9 cellular contexts compared by ENCODE assay signal in the genomic region with DNA sequence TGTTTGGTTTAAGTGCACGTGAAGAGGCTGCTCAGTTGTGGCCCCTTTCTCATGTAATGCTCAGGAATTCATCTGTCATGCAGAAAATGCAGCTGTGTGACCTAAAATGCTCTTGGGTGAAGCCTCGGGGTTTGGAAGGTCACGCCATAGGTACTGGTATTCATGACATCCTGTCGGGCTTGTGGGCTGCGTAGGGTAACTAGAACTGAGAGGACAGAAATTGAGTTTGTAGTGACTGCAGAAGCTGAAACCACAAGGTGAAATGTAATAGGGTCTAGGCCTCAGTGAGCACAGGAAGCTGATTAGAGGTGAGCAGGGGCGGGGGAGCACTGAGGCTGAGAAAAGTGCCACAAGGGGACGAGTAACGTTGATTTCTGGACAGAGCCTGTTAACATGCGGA.
A peak's percentile ranks its signal among the peaks of the same experiment; 100 is the strongest.
DNase-seq lines count a peak whose midpoint lies in the region; ATAC-seq and TF ChIP-seq lines count a peak whose summit lies in the region.
"Had no signal": no experiment of that assay in that cellular context is flagged by ENCODE, and none has a peak within 500 bp of the region (broad histone marks: within the 10 kb centered on the region; RNA-seq: fewer than 3 reads in every experiment).

No MANE protein-coding gene starts in this region.

- peaks cover 34% of the 10 kb centered on the region for H3K4me1 Mint-ChIP-seq in CD4-positive, alpha-beta T cell (ENCODE audit: low read depth)

- H3K9me3 Mint-ChIP-seq in CD4-positive, alpha-beta T cell: no peaks in the 10 kb centered on the region
- peaks cover 0 to 8% of the 10 kb centered on the region in 2 donors for H3K9me3 Mint-ChIP-seq in activated naive CD4-positive, alpha-beta T cell treated with anti-CD3 and anti-CD28 coated beads, Interleukin-2, amount 50 U/mL, for 72 hours

- H3K4me3 Mint-ChIP-seq in CD4-positive, alpha-beta T cell: peak overlapping the region; percentile 61

- no peak for TF ChIP-seq CTCF in CD4-positive, alpha-beta T cell (IDR thresholded peaks at IDR 0.05)

- POLR2A ChIA-PET in CD4-positive, alpha-beta T cell (lab: Charles Lee): interaction anchor here (0.8 to 1.7 kb wide), 2 partner anchors 14 to 159 kb away, joined by 5 read pairs; partner anchors contain the start of gene PDSS2

- H3K9me3 ChIP-seq in CD4-positive, alpha-beta T cell (ENCODE audit: control insufficient read depth, low read length): no peaks in the 10 kb centered on the region

- intact Hi-C loops in CD4-positive, alpha-beta T cell (cut with DNase I, micrococcal nuclease): no loop called here

- CTCF ChIA-PET in CD4-positive, alpha-beta T cell (lab: Charles Lee): no interaction called here

- H3K27me3 ChIP-seq in CD4-positive, alpha-beta T cell (ENCODE audit: control insufficient read depth, insufficient read depth, low read length): no peaks in the 10 kb centered on the region

- no peaks in the 10 kb centered on the region for H3K36me3 Mint-ChIP-seq in CD4-positive, alpha-beta T cell (ENCODE audit: low read depth)
- no peaks in the 10 kb centered on the region for H3K36me3 Mint-ChIP-seq in activated naive CD4-positive, alpha-beta T cell treated with anti-CD3 and anti-CD28 coated beads, Interleukin-2, amount 50 U/mL, for 72 hours

- H3K27ac ChIP-seq in CD4-positive, alpha-beta T cell (ENCODE audit: low read depth, low read length): no peak overlapping the region

- peak; percentile 84 for ATAC-seq in CD4-positive, alpha-beta T cell (ENCODE audit: poor library complexity)
- ATAC-seq in GM21360 (IDR thresholded peaks at IDR 0.05; ENCODE audit: unreplicated experiment): peak; percentile 96
- ATAC-seq in HG03460 (IDR thresholded peaks at IDR 0.05; ENCODE audit: unreplicated experiment): peak; percentile 98
- peak; percentile 95 to 97 for ATAC-seq in activated naive CD4-positive, alpha-beta T cell treated with anti-CD3 and anti-CD28 coated beads, Interleukin-2, amount 50 U/mL, for 72 hours
- ATAC-seq in left lobe of liver: no peak
- ATAC-seq: Panc1 had no signal

- peak in 6 of 10 experiments; percentile 3 to 37 (median 10) for DNase-seq in CD4-positive, alpha-beta T cell
- DNase-seq in activated naive CD4-positive, alpha-beta T cell treated with anti-CD3 and anti-CD28 coated beads, Interleukin-2, amount 50 U/mL, for 72 hours (ENCODE audit: low spot score in 2 of 2): peak in 1 of 2 donors; percentile 21
- DNase-seq in H4 (ENCODE audit: low spot score) (no peak), NCI-H226 (no peak), left lobe of liver (ENCODE audit: low spot score) (no peak), NCI-H146 (lab: John Stamatoyannopoulos, UW) (no peak)

- H3K27me3 Mint-ChIP-seq in CD4-positive, alpha-beta T cell: no peaks in the 10 kb centered on the region

- H3K27ac Mint-ChIP-seq in CD4-positive, alpha-beta T cell: peak overlapping the region; percentile 76
- peak overlapping the region in 1 of 2 donors; percentile 25 for H3K27ac Mint-ChIP-seq in activated naive CD4-positive, alpha-beta T cell treated with anti-CD3 and anti-CD28 coated beads, Interleukin-2, amount 50 U/mL, for 72 hours

Comparison
In these comparisons a context has a peak if more than half of its experiments do, and no peak if none do; other contexts are left out.
1. DNase-seq: peak in CD4-positive, alpha-beta T cell (6 of 10); none in H4 (single experiment), NCI-H226 (single experiment), left lobe of liver (single experiment) and NCI-H146 (single experiment).